Comparison of ENCODE assay signal across 20 cellular contexts in genomic region chr7:7579638-7580037, GRCh38. TPM values are rescaled to one million over a fixed set of nuclear protein-coding genes. Genes with fewer than 3 reads are reported as not detected.
DNase-seq lines count a peak whose midpoint lies in the region; ATAC-seq, FAIRE-seq and TF ChIP-seq lines count a peak whose summit lies in the region.
"Had no signal": no experiment of that assay in that cellular context is flagged by ENCODE, and none has a peak within 500 bp of the region (broad histone marks: within the 10 kb centered on the region; RNA-seq: fewer than 3 reads in every experiment).

No MANE protein-coding gene starts in this region.

- in situ Hi-C loops in K562 (cut with MboI): no loop called here

- WGBS in K562 (ENCODE audit: insufficient coverage, low coverage, missing lambda C conversion rate): 100% methylated on average over 3 of the region's 3 CpGs
- 93 to 96% methylated on average over 3 of the region's 3 CpGs for WGBS in testis, 2 donors
- WGBS in stomach, 5 donors: 93 to 97% (median 96%) methylated on average over 3 of the region's 3 CpGs

- ATAC-seq in K562: no peak
- ATAC-seq: CD8-positive, alpha-beta T cell; GM23338 had no signal

- intact Hi-C loops in K562 (cut with micrococcal nuclease) (no loop called here), testis (cut with DNase I; ENCODE audit: low total_unique reads) (no loop called here), stomach (cut with DNase I; ENCODE audit: low total_unique reads) (no loop called here)

- 0 out of 3 replicates have a peak, but pooled peaks cover 9% of the 10 kb centered on the region for H3K79me2 ChIP-seq in K562 (ENCODE audit: control insufficient read depth, insufficient read depth, low read length)

- no peak overlapping the region for H3K4me3 ChIP-seq in K562
- H3K4me3 ChIP-seq in testis: no peak overlapping the region
- H3K4me3 ChIP-seq in stomach: no peak overlapping the region
- H3K4me3 ChIP-seq: BLaER1, GM23338 had no signal

- TF ChIP-seq RAD21 in K562 (CRISPR knock-in tag; conservative IDR thresholded peaks at IDR 0.05 in 1 of 2, IDR thresholded peaks at IDR 0.05 in 1 of 2): no peak

- no peak overlapping the region for H2AFZ ChIP-seq in K562 (ENCODE audit: low read depth, low read length)
- H2AFZ ChIP-seq: GM23338 had no signal

- TF ChIP-seq POLR2A in H54 (IDR thresholded peaks at IDR 0.05; ENCODE audit: low read depth, low read length) (no peak), K562 (conservative IDR thresholded peaks at IDR 0.05) (no peak), testis (IDR thresholded peaks at IDR 0.05) (no peak), stomach (IDR thresholded peaks at IDR 0.05) (no peak)

- POLR2A ChIA-PET in K562 (lab: Yijun Ruan, JAX): no interaction called here

- CTCF ChIA-PET in K562 (lab: Yijun Ruan, JAX; ENCODE audit: low intra/inter-chr PET ratio): no interaction called here

- TF ChIP-seq CTCF in D721Med (IDR thresholded peaks at IDR 0.05; ENCODE audit: insufficient read depth, missing control alignments): no peak
- TF ChIP-seq CTCF in K562 (IDR thresholded peaks at IDR 0.05 in 2 of 3, conservative IDR thresholded peaks at IDR 0.05 in 1 of 3; ENCODE audit: insufficient read depth in 2 of 3, low read depth in 1 of 3, low read length in 3 of 3): no peak
- TF ChIP-seq CTCF in testis (IDR thresholded peaks at IDR 0.05): no peak
- no peak for TF ChIP-seq CTCF in stomach (IDR thresholded peaks at IDR 0.05)

- peaks cover 0 to 3% of the 10 kb centered on the region in 2 experiments; a peak in 1 of 5 replicates for H3K4me1 ChIP-seq in K562 (replicated peaks in 1 of 2; ENCODE audit: control insufficient read depth in 2 of 2, insufficient read depth in 2 of 2, low read length in 2 of 2)
- no peaks in the 10 kb centered on the region for H3K4me1 ChIP-seq in testis
- peaks cover 0 to 20% (median 5%) of the 10 kb centered on the region in 4 donors for H3K4me1 ChIP-seq in stomach
- H3K4me1 ChIP-seq: Caco-2 had no signal

- no peak overlapping the region for H3K9ac ChIP-seq in K562 (ENCODE audit: insufficient read depth in 1 of 2, low read depth in 2 of 2, low read length in 2 of 2)
- H3K9ac ChIP-seq: BLaER1 had no signal

- peak; percentile 16 for FAIRE-seq in D721Med (lab: Jason Lieb, UNC)
- FAIRE-seq in H54 (lab: Jason Lieb, UNC): peak; percentile 86
- FAIRE-seq in K562 (lab: Jason Lieb, UNC): no peak
- FAIRE-seq: GM12891 had no signal

- H3K27ac ChIP-seq in K562 (ENCODE audit: extremely low read depth, low read depth, low read length) (no peak overlapping the region), testis (no peak overlapping the region), stomach (no peak overlapping the region)
- H3K27ac ChIP-seq: BLaER1, C4-2B had no signal

- H3K27me3 ChIP-seq in K562 (ENCODE audit: control insufficient read depth in 2 of 2, insufficient read depth in 2 of 2, low read length in 2 of 2): no peaks in the 10 kb centered on the region
- H3K27me3 ChIP-seq in testis: no peaks in the 10 kb centered on the region
- H3K27me3 ChIP-seq in stomach: no peaks in the 10 kb centered on the region
- H3K27me3 ChIP-seq: BLaER1 had no signal

- DNase-seq in D721Med (ENCODE audit: insufficient read length, low spot score): no peak
- no peak for DNase-seq in H54 (ENCODE audit: insufficient read length, low spot score)
- DNase-seq in K562 (ENCODE audit: extremely low read depth in 1 of 4, low spot score in 3 of 4): no peak
- DNase-seq in testis: no peak
- DNase-seq in stomach: no peak
- DNase-seq in cerebellum (ENCODE audit: low spot score): no peak
- DNase-seq: Caco-2; CD4-positive, CD25-positive, alpha-beta regulatory T cell; CD8-positive, alpha-beta T cell; DMS53; DMS79 treated with DMSO at 0.1 percent for 48 hours; GF-D8; H7; HCEC 1CT had no signal

- BruUV-seq in K562 (replicated peaks; lab: Mats Ljungman, UMichigan): no TSS peak

- peaks cover 32% of the 10 kb centered on the region; the same call in 2 of the 3 replicates for H3K36me3 ChIP-seq in K562 (ENCODE audit: control insufficient read depth, insufficient read depth, low read length)
- H3K36me3 ChIP-seq in testis (ENCODE audit: low read depth, missing control alignments): no peaks in the 10 kb centered on the region
- H3K36me3 ChIP-seq in stomach: peaks cover 0 to 8% (median 0%) of the 10 kb centered on the region in 4 donors

- no peaks in the 10 kb centered on the region for H4K20me1 ChIP-seq in K562 (replicated peaks; ENCODE audit: control insufficient read depth, insufficient read depth, low read length)
- H4K20me1 ChIP-seq: BLaER1 had no signal

- no peaks in the 10 kb centered on the region for H3K9me1 ChIP-seq in K562 (ENCODE audit: control insufficient read depth, insufficient read depth, low read length)

- no peaks in the 10 kb centered on the region; the same call in 1 of the 2 replicates for H3K9me3 ChIP-seq in K562 (replicated peaks; ENCODE audit: control insufficient read depth, insufficient read depth, low read depth, low read length)
- H3K9me3 ChIP-seq in testis: no peaks in the 10 kb centered on the region
- H3K9me3 ChIP-seq in stomach: no peaks in the 10 kb centered on the region
- H3K9me3 ChIP-seq: BLaER1, Caco-2 had no signal

- H3K4me2 ChIP-seq in K562 (ENCODE audit: insufficient read depth, low read length): no peak overlapping the region
- H3K4me2 ChIP-seq: BLaER1, GM23338 had no signal

- TF ChIP-seq EP300 in K562 (IDR thresholded peaks at IDR 0.05; ENCODE audit: low read length) (no peak), stomach (IDR thresholded peaks at IDR 0.05) (no peak)

TF ChIP-seq in K562, 482 proteins besides CTCF, POLR2A, EP300 and RAD21 (continues in another document):
- TF ChIP-seq COPS2 (conservative IDR thresholded peaks at IDR 0.05) (no peak), PREB (CRISPR knock-in tag; IDR thresholded peaks at IDR 0.05) (no peak)

RNA-seq across cellular contexts. Expression of gene MIOS, which starts 13.0 kb away (rescaled TPM):
- total RNA-seq in K562 (2011; cell fraction: chromatin; rRNA removed; ENCODE audit: low replicate concordance): 53.0 and 137 TPM in 2 replicates
- 23.3 and 29.2 TPM in 2 replicates for total RNA-seq in K562 (2011; cell fraction: nucleolus; rRNA removed)
- total RNA-seq in K562 (2011; cell fraction: nucleoplasm; rRNA removed): 41.0 and 55.2 TPM in 2 replicates
- total RNA-seq in K562 (2014; rRNA removed) (31.5 and 33.0 TPM in 2 replicates), K562 (2014; rRNA removed; fragmentation: Illumina TruSeq; extraction: Trizol) (37.3 and 38.7 TPM in 2 replicates), K562 (2015; rRNA removed; fragmentation: Illumina TruSeq; extraction: Trizol) (32.4 and 33.1 TPM in 2 replicates), K562 (2021) (30.6 and 31.6 TPM in 2 replicates), testis (10 to 100 TPM; 51.3 to 66.0 TPM), stomach (10 to 100 TPM; 10.7 to 82.9 (median 62.4) TPM), cerebellum (57.0 TPM)
- polyA plus RNA-seq in K562 (2011; rRNA removed) (37.5 and 47.8 TPM in 2 replicates), K562 (2014; fragmentation: Illumina TruSeq; extraction: Trizol) (21.9 and 25.7 TPM in 2 replicates), K562 (2014; fragmentation: Nextera tagmentation; extraction: Ambion mirVana) (10 to 100 TPM in 1 of 2 experiments, 1 to 10 TPM in 1; 7.8 to 12.1 TPM), K562 (2014; rRNA removed) (22.3 and 23.9 TPM in 2 replicates), testis (ENCODE audit: insufficient read depth, low read depth, low replicate concordance) (35.9 TPM), stomach (10 to 100 TPM; 16.3 to 21.8 (median 17.0) TPM)
- polyA plus RNA-seq in K562 (2011; cell fraction: cytosol; rRNA removed): 14.7 and 21.5 TPM in 2 replicates
- 28.9 and 38.5 TPM in 2 replicates for polyA plus RNA-seq in K562 (2011; cell fraction: nucleus; rRNA removed)
- polyA plus RNA-seq in K562 (2012): 15.2 and 21.1 TPM in 2 replicates
- 78.4 and 94.3 TPM in 2 replicates for polyA minus RNA-seq in K562 (2011; rRNA and poly(A)+ RNA removed)
- 14.1 and 22.8 TPM in 2 replicates for polyA minus RNA-seq in K562 (2011; cell fraction: cytosol; rRNA and poly(A)+ RNA removed)
- 67.7 and 111 TPM in 2 replicates for polyA minus RNA-seq in K562 (2011; cell fraction: nucleus; rRNA and poly(A)+ RNA removed)

RNA-seq across cellular contexts. Expression of gene COL28A1, which starts 44.0 kb away (rescaled TPM):
- total RNA-seq in K562 (2011; cell fraction: chromatin; rRNA removed; ENCODE audit: low replicate concordance): 0.81 TPM in 1 of 2 replicates, not detected in the other
- not detected in 2 replicates for total RNA-seq in K562 (2011; cell fraction: nucleolus; rRNA removed)
- total RNA-seq in K562 (2011; cell fraction: nucleoplasm; rRNA removed): 0.29 TPM in 1 of 2 replicates, not detected in the other
- 0.04 and 0.05 TPM in 2 replicates for total RNA-seq in K562 (2014; rRNA removed)
- total RNA-seq in K562 (2014; rRNA removed; fragmentation: Illumina TruSeq; extraction: Trizol): 0.11 TPM in 1 of 2 replicates, not detected in the other
- not detected in 2 replicates for total RNA-seq in K562 (2015; rRNA removed; fragmentation: Illumina TruSeq; extraction: Trizol)
- 0.13 and 0.40 TPM in 2 replicates for total RNA-seq in K562 (2021)
- 0.03 and 0.04 TPM in 2 replicates for polyA plus RNA-seq in K562 (2011; rRNA removed)
- polyA plus RNA-seq in K562 (2011; cell fraction: cytosol; rRNA removed): 0.04 TPM in 1 of 2 replicates, not detected in the other
- polyA plus RNA-seq in K562 (2011; cell fraction: nucleus; rRNA removed): 0.11 and 0.46 TPM in 2 replicates
- polyA plus RNA-seq in K562 (2012): 0.08 and 0.50 TPM in 2 replicates
- 0.06 and 0.07 TPM in 2 replicates for polyA plus RNA-seq in K562 (2014; fragmentation: Illumina TruSeq; extraction: Trizol)
- under 1 TPM in 1 of 2 experiments, not detected in 1; 0.03 TPM for polyA plus RNA-seq in K562 (2014; fragmentation: Nextera tagmentation; extraction: Ambion mirVana)
- 0.12 TPM in 1 of 2 replicates, not detected in the other for polyA plus RNA-seq in K562 (2014; rRNA removed)
- polyA minus RNA-seq in K562 (2011; rRNA and poly(A)+ RNA removed): 0.09 TPM in 1 of 2 replicates, not detected in the other
- not detected in 2 replicates for polyA minus RNA-seq in K562 (2011; cell fraction: cytosol; rRNA and poly(A)+ RNA removed)
- 0.33 TPM in 1 of 2 replicates, not detected in the other for polyA minus RNA-seq in K562 (2011; cell fraction: nucleus; rRNA and poly(A)+ RNA removed)
- total RNA-seq in testis: 1 to 10 TPM; 8.7 to 9.2 TPM
- 4.0 TPM for polyA plus RNA-seq in testis (ENCODE audit: insufficient read depth, low read depth, low replicate concordance)
- total RNA-seq in stomach: 10 to 100 TPM in 2 of 5 donors, 1 to 10 TPM in 2, under 1 TPM in 1; 0.58 to 39.7 (median 5.7) TPM
- polyA plus RNA-seq in stomach: 1 to 10 TPM; 1.7 to 4.0 (median 2.5) TPM
- 6.2 TPM for total RNA-seq in cerebellum
- total RNA-seq: Daoy, G401 had no signal
- polyA plus RNA-seq: CD4-positive, CD25-positive, alpha-beta regulatory T cell had no signal
